Comparison of ENCODE assay signal across 14 cellular contexts in genomic region chr1:106836708-106837107, GRCh38.
DNase-seq lines count a peak whose midpoint lies in the region; ATAC-seq and TF ChIP-seq lines count a peak whose summit lies in the region.
"Had no signal": no experiment of that assay in that cellular context is flagged by ENCODE, and none has a peak within 500 bp of the region (broad histone marks: within the 10 kb centered on the region; RNA-seq: fewer than 3 reads in every experiment).

No MANE protein-coding gene starts in this region.

- no peak overlapping the region for H3K4me3 ChIP-seq in uterus
- H3K4me3 ChIP-seq: BLaER1 had no signal

- no peak for TF ChIP-seq POLR2A in uterus (IDR thresholded peaks at IDR 0.05)

- H3K4me1 ChIP-seq in uterus = no peaks in the 10 kb centered on the region
- H3K4me1 ChIP-seq: BLaER1 had no signal

- DNase-seq in COLO668 (lab: John Stamatoyannopoulos, UW; ENCODE audit: unreplicated experiment) = no peak
- no peak for DNase-seq in iPS-NIHi11 (ENCODE audit: low spot score)
- DNase-seq in uterus = no peak
- no peak for DNase-seq in AG08396 (ENCODE audit: low spot score)
- DNase-seq: activated CD4-positive, CD25-positive, alpha-beta regulatory T cell; DMS79 treated with DMSO at 0.1 percent for 48 hours; HCEC 1CT; NCI-H510A treated with DMSO at 0.1 percent for 48 hours had no signal

- no peak overlapping the region for H3K27ac ChIP-seq in uterus
- H3K27ac ChIP-seq: BLaER1 had no signal

- no peaks in the 10 kb centered on the region for H3K9me3 ChIP-seq in uterus
- H3K9me3 ChIP-seq: BLaER1 had no signal

- intact Hi-C loops in uterus (cut with DNase I; ENCODE audit: low total_unique reads) = no loop called here

- no peaks in the 10 kb centered on the region for H3K36me3 ChIP-seq in uterus
- H3K36me3 ChIP-seq: BLaER1 had no signal

- TF ChIP-seq CTCF in uterus (IDR thresholded peaks at IDR 0.05) = no peak

- ATAC-seq in GM18873 (IDR thresholded peaks at IDR 0.05; ENCODE audit: low FRiP score, unreplicated experiment) = peak; percentile 98
- peak; percentile 85 for ATAC-seq in GM21528 (IDR thresholded peaks at IDR 0.05; ENCODE audit: low FRiP score, unreplicated experiment)
- ATAC-seq in HG03025 (IDR thresholded peaks at IDR 0.05; ENCODE audit: low FRiP score, unreplicated experiment) = peak; percentile 67
- ATAC-seq in HG03571 (IDR thresholded peaks at IDR 0.05; ENCODE audit: unreplicated experiment) = peak; percentile 73
- ATAC-seq: Panc1 had no signal

- H3K27me3 ChIP-seq in uterus = no peaks in the 10 kb centered on the region
- H3K27me3 ChIP-seq: BLaER1 had no signal
